ENCODE assay signal across 15 cellular contexts in genomic region chr6:108608453-108609275, GRCh38. TPM values are rescaled to one million over a fixed set of nuclear protein-coding genes. Genes with fewer than 3 reads are reported as not detected.
DNase-seq lines count a peak whose midpoint lies in the region; ATAC-seq, FAIRE-seq and TF ChIP-seq lines count a peak whose summit lies in the region.
"Had no signal": no experiment of that assay in that cellular context is flagged by ENCODE, and none has a peak within 500 bp of the region (broad histone marks: within the 10 kb centered on the region; RNA-seq: fewer than 3 reads in every experiment).

No MANE protein-coding gene starts in this region.

- H3K27me3 ChIP-seq in skeletal muscle satellite cell (ENCODE audit: control insufficient read depth, insufficient read depth, low read length): no peaks in the 10 kb centered on the region
- H3K27me3 ChIP-seq in brain microvascular endothelial cell (replicated peaks): no peaks in the 10 kb centered on the region
- H3K27me3 ChIP-seq: BE2C had no signal

- FAIRE-seq in GM12892 (lab: Jason Lieb, UNC): no peak
- FAIRE-seq: G401.6 had no signal

- no peak overlapping the region for H3K4me3 ChIP-seq in astrocyte of the cerebellum (ENCODE audit: low read depth, low read length)
- H3K4me3 ChIP-seq in skeletal muscle satellite cell (ENCODE audit: low read length): peak overlapping the region; percentile 18
- H3K4me3 ChIP-seq in brain microvascular endothelial cell (ENCODE audit: low read depth, low read length): no peak overlapping the region

- no peak overlapping the region for H3K27ac ChIP-seq in brain microvascular endothelial cell

- intact Hi-C loops in left ventricle myocardium superior (cut with micrococcal nuclease): no loop called here

- H3K9me3 ChIP-seq in skeletal muscle satellite cell (replicated peaks; ENCODE audit: low read length): no peaks in the 10 kb centered on the region
- H3K9me3 ChIP-seq: BE2C had no signal

- in situ Hi-C loops in astrocyte of the cerebellum (cut with HindIII; ENCODE audit: low sequenced_read_pairs): no loop called here
- in situ Hi-C loops in brain microvascular endothelial cell (cut with HindIII; ENCODE audit: low pct_ligation_motif_present, low sequenced_read_pairs): no loop called here

- H3K4me2 ChIP-seq in skeletal muscle satellite cell (ENCODE audit: low read length): peak overlapping the region; percentile 63

- no peak for TF ChIP-seq POLR2A in GM12892 (IDR thresholded peaks at IDR 0.05; ENCODE audit: low read depth, low read length)

- ATAC-seq in left ventricle myocardium superior (peak; percentile 51), HG03108 (IDR thresholded peaks at IDR 0.05; ENCODE audit: unreplicated experiment) (no peak)
- ATAC-seq: effector memory CD8-positive, alpha-beta T cell had no signal

- no peak for TF ChIP-seq CTCF in astrocyte of the cerebellum (IDR thresholded peaks at IDR 0.05; ENCODE audit: low read depth, low read length, missing control alignments)
- no peak for TF ChIP-seq CTCF in brain microvascular endothelial cell (IDR thresholded peaks at IDR 0.05; ENCODE audit: low read depth, low read length, missing control alignments)

- no peaks in the 10 kb centered on the region for H3K36me3 ChIP-seq in skeletal muscle satellite cell (ENCODE audit: insufficient read depth, low read length)
- H3K36me3 ChIP-seq in brain microvascular endothelial cell (replicated peaks): no peaks in the 10 kb centered on the region
- H3K36me3 ChIP-seq: BE2C had no signal

- H3K9ac ChIP-seq in skeletal muscle satellite cell (ENCODE audit: low read depth, low read length): peak overlapping the region; percentile 37

- DNase-seq in HT1080 (ENCODE audit: low read depth) (peak; percentile 20), astrocyte of the cerebellum (ENCODE audit: low read depth) (peak; percentile 33), left ventricle myocardium superior (no peak), brain microvascular endothelial cell (no peak), GM12892 (ENCODE audit: insufficient read length) (no peak)
- DNase-seq in stimulated activated naive CD4-positive, alpha-beta T cell treated with Interleukin-2 at 50 U/mL for 16 hours (lab: John Stamatoyannopoulos, UW): no peak
- DNase-seq: activated effector memory CD4-positive, alpha-beta T cell treated with anti-CD3 and anti-CD28 coated beads, Interleukin-2, amount 50 U/mL, for 16 hours; BE2C; effector memory CD8-positive, alpha-beta T cell; H7; immature natural killer cell; NCI-H1092 treated with DMSO at 0.1 percent for 48 hours had no signal

- peaks cover 53% of the 10 kb centered on the region for H3K4me1 ChIP-seq in skeletal muscle satellite cell (ENCODE audit: control insufficient read depth, insufficient read depth, low read length)

RNA-seq across cellular contexts. Expression of gene FOXO3, which starts 47.9 kb away (rescaled TPM):
- 8.7 and 11.5 TPM in 2 replicates for total RNA-seq in HT1080 (2014; rRNA removed; shearing (Covaris generic))
- polyA plus RNA-seq in HT1080 (2015; cell fraction: cytosol; rRNA removed): 8.3 and 10.8 TPM in 2 replicates
- 10.1 and 12.5 TPM in 2 replicates for polyA plus RNA-seq in HT1080 (2015; cell fraction: nucleus; rRNA removed)
- 29.5 TPM for total RNA-seq in left ventricle myocardium superior
- total RNA-seq in skeletal muscle satellite cell (2012; rRNA removed): 33.0 and 40.2 TPM in 2 replicates
- 4.8 TPM for polyA plus RNA-seq in GM12892 (2012; ENCODE audit: missing spikeins)

Comparison
In these comparisons a context has a peak if more than half of its experiments do, and no peak if none do; other contexts are left out.
1. DNase-seq: peak in HT1080 (single experiment) and astrocyte of the cerebellum (single experiment); none in left ventricle myocardium superior (single experiment), brain microvascular endothelial cell (single experiment), GM12892 (single experiment) and stimulated activated naive CD4-positive, alpha-beta T cell treated with Interleukin-2 at 50 U/mL for 16 hours (single experiment).